8 cellular contexts compared by ENCODE assay signal in the genomic region with DNA sequence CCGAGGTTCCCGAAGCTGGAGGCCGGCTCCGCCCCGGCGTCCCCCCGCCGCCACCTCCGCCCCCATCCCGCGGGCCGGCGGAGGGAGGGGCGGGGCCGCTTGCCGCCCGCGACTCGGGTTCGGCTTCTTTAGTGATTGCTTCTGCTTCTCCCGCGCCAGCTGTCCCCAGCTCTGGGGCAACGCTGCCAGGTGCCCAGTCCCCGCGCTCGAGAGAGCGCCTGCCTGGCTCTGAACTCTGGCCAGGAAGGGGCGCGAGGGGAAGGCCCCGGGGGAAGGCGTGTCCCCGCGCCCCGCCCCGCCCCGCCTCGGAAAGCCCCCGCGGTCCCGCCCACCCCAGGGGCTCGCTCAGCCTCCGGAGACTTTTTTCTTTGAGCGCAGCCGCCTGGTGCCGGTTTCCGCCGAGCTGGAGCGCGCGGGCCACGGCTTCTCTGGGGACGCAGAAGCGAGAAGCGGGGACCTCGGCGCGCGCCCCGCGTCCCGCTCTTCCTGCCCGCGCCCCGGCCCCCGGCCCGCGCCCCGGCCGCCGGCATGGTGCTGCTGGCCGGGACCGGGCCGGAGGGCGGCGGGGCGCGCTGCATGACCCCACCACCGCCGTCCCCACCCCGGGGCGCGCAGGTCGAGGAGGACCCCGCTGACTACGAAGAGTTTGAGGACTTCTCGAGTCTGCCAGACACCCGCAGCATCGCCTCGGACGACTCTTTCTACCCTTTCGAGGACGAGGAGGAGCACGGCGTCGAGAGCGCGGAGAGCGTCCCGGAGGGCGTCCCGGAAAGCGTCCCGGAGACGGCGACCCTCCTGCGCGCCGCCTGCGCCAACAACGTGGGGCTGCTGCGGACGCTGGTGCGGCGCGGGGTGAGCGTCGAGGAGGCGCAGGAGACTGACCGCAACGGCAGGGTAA. TPM values are rescaled to one million over a fixed set of nuclear protein-coding genes. Genes with fewer than 3 reads are reported as not detected.
DNase-seq lines count a peak whose midpoint lies in the region; ATAC-seq and TF ChIP-seq lines count a peak whose summit lies in the region.

A gene (plus strand): TSS at position 131 of the 898 bp plus-strand sequence. CDS start 398 bp downstream, at position 529.

- peak within 1 kb of the TSS; percentile 82 for H3K27ac ChIP-seq in KMS-11
- H3K27ac ChIP-seq in cardiac muscle cell: peak within 1 kb of the TSS; percentile 65

- H3K4me1 ChIP-seq in KMS-11 (ENCODE audit: low read depth, poor library complexity, severe bottlenecking) (peaks cover 17% of the 10 kb centered on the region), cardiac muscle cell (ENCODE audit: low read depth) (peaks cover 39% of the 10 kb centered on the region)

- in situ Hi-C loops in SK-MEL-5 (cut with HindIII; ENCODE audit: low pct_unique_long_range_greater_than_20kb, low sequenced_read_pairs): no loop called here

- H3K4me2 ChIP-seq in KMS-11: peak within 1 kb of the TSS; percentile 100

- no peaks in the 10 kb centered on the region for H3K27me3 ChIP-seq in KMS-11 (ENCODE audit: insufficient read depth, low read depth)
- H3K27me3 ChIP-seq in cardiac muscle cell: no peaks in the 10 kb centered on the region

- TF ChIP-seq CTCF in KMS-11 (conservative IDR thresholded peaks at IDR 0.05; ENCODE audit: low read depth, low read length) (no peak), cardiac muscle cell (IDR thresholded peaks at IDR 0.05; ENCODE audit: low read depth, low read length) (no peak)

- peaks cover 8% of the 10 kb centered on the region; the same call in 1 of the 2 replicates for H3K79me2 ChIP-seq in KMS-11 (ENCODE audit: insufficient read depth, low read depth)

- H3K36me3 ChIP-seq in KMS-11 (ENCODE audit: insufficient read depth): no peaks in the 10 kb centered on the region
- no peaks in the 10 kb centered on the region for H3K36me3 ChIP-seq in cardiac muscle cell

- peak; percentile 56 for ATAC-seq in GM21723 (IDR thresholded peaks at IDR 0.05; ENCODE audit: unreplicated experiment)

- peak within 1 kb of the TSS; percentile 93 for H2AFZ ChIP-seq in KMS-11 (ENCODE audit: low read depth)

- no peaks in the 10 kb centered on the region for H4K20me1 ChIP-seq in KMS-11 (ENCODE audit: insufficient read depth)

- H3K9me3 ChIP-seq in cardiac muscle cell (ENCODE audit: low read depth): no peaks in the 10 kb centered on the region

- DNase-seq in Daoy (ENCODE audit: low read depth) (peak; percentile 85), SK-MEL-5 (ENCODE audit: low read depth, low spot score) (peak; percentile 61), activated gamma-delta T cell treated with Interleukin-2 at 50 U/mL for 16 hours (peak; percentile 72), cardiac muscle cell (ENCODE audit: low read depth in 1 of 2, low spot score in 1 of 2) (peak; percentile 71 to 88), retina (peak; percentile 55), DMS114 treated with DMSO at 0.1 percent for 48 hours (lab: John Stamatoyannopoulos, UW; ENCODE audit: unreplicated experiment) (no peak)

- H3K9ac ChIP-seq in KMS-11: peak within 1 kb of the TSS; percentile 88

- H3K4me3 ChIP-seq in KMS-11 (IDR thresholded peaks at IDR 0.05; ENCODE audit: insufficient read depth, low read depth, low read length): peak within 1 kb of the TSS; percentile 69
- peak within 1 kb of the TSS; percentile 64 for H3K4me3 ChIP-seq in cardiac muscle cell

RNA-seq across cellular contexts. Expression of the gene that starts here (rescaled TPM):
- total RNA-seq in Daoy (2014; rRNA removed; shearing (Covaris generic)): 1.5 and 1.7 TPM in 2 replicates
- 1.1 and 1.3 TPM in 2 replicates for total RNA-seq in SK-MEL-5 (2014; rRNA removed; shearing (Covaris generic))
- polyA plus RNA-seq in SK-MEL-5 (2015; cell fraction: cytosol; rRNA removed): 1.9 and 3.0 TPM in 2 replicates
- polyA plus RNA-seq in SK-MEL-5 (2015; cell fraction: nucleus; rRNA removed): 2.0 and 2.9 TPM in 2 replicates
- 6.4 and 14.8 TPM in 2 replicates for total RNA-seq in cardiac muscle cell
- 5.7 and 11.8 TPM in 2 replicates for polyA plus RNA-seq in cardiac muscle cell
